1 cellular context compared by ENCODE assay signal in genomic region chr15:74443100-74443909, GRCh38.
TF ChIP-seq lines count a peak whose summit lies in the region.

No MANE protein-coding gene starts in this region.

TF ChIP-seq in HepG2, 621 proteins besides CTCF, POLR2A, EP300 and RAD21 (continued from another document and continues in another):
- TF ChIP-seq TEAD3 (CRISPR knock-in tag; optimal IDR thresholded peaks at IDR 0.05; ENCODE audit: borderline replicate concordance) (peak; percentile 87), ZBTB8A (CRISPR knock-in tag; IDR thresholded peaks at IDR 0.05; ENCODE audit: borderline replicate concordance, low read depth) (no peak), PRPF4 (IDR thresholded peaks at IDR 0.05; ENCODE audit: low read depth, low read length, poor library complexity, severe bottlenecking) (peak; percentile 20), ZNF780A (CRISPR knock-in tag; IDR thresholded peaks at IDR 0.05) (peak; percentile 53; the same call in 1 of the 2 replicates), ZNF414 (CRISPR knock-in tag; IDR thresholded peaks at IDR 0.05) (no peak; the same call in 1 of the 2 replicates), ZNF629 (CRISPR knock-in tag; conservative IDR thresholded peaks at IDR 0.05) (peak; percentile 51), ZNF550 (CRISPR knock-in tag; IDR thresholded peaks at IDR 0.05; ENCODE audit: borderline replicate concordance) (no peak), ZNF335 (CRISPR knock-in tag; IDR thresholded peaks at IDR 0.05) (peak; percentile 64; the same call in 1 of the 2 replicates), ZNF841 (CRISPR knock-in tag; IDR thresholded peaks at IDR 0.05; ENCODE audit: borderline replicate concordance) (no peak), ZFAT (CRISPR knock-in tag; conservative IDR thresholded peaks at IDR 0.05) (no peak), ZNF605 (CRISPR knock-in tag; IDR thresholded peaks at IDR 0.05) (no peak), ESRRA (CRISPR knock-in tag; IDR thresholded peaks at IDR 0.05; ENCODE audit: low read depth) (peak; percentile 84), XRCC5 (optimal IDR thresholded peaks at IDR 0.05; ENCODE audit: low read length) (peak; percentile 51), MAF1 (CRISPR knock-in tag; IDR thresholded peaks at IDR 0.05; ENCODE audit: borderline replicate concordance) (no peak), SMC3 (IDR thresholded peaks at IDR 0.05; ENCODE audit: low read length) (no peak), HMGA1 (CRISPR knock-in tag; conservative IDR thresholded peaks at IDR 0.05) (no peak), MEF2D (CRISPR knock-in tag; IDR thresholded peaks at IDR 0.05) (peak; percentile 76), SNRNP70 (IDR thresholded peaks at IDR 0.05; ENCODE audit: low read depth, low read length) (no peak), TBX3 (IDR thresholded peaks at IDR 0.05; ENCODE audit: borderline replicate concordance) (peak; percentile 93), ATF3 (CRISPR knock-in tag; IDR thresholded peaks at IDR 0.05) (peak; percentile 79), NFIB (CRISPR knock-in tag; IDR thresholded peaks at IDR 0.05; ENCODE audit: borderline replicate concordance) (no peak), TARDBP (CRISPR knock-in tag; IDR thresholded peaks at IDR 0.05) (peak; percentile 90), PATZ1 (CRISPR knock-in tag; IDR thresholded peaks at IDR 0.05) (peak; percentile 87), ZMAT5 (CRISPR knock-in tag; IDR thresholded peaks at IDR 0.05; ENCODE audit: borderline replicate concordance, low read depth) (no peak), ZNF572 (CRISPR knock-in tag; IDR thresholded peaks at IDR 0.05) (no peak), RFXAP (CRISPR knock-in tag; IDR thresholded peaks at IDR 0.05; ENCODE audit: borderline replicate concordance) (0 out of 2 replicates have a peak, but pooled peaks have one; percentile 72), MED8 (CRISPR knock-in tag; IDR thresholded peaks at IDR 0.05; ENCODE audit: insufficient replicate concordance) (peak; percentile 89), NFE2L2 (IDR thresholded peaks at IDR 0.05; ENCODE audit: low read length) (no peak), ZSCAN25 (CRISPR knock-in tag; IDR thresholded peaks at IDR 0.05) (peak; percentile 76), FOSL2 (CRISPR knock-in tag; IDR thresholded peaks at IDR 0.05) (peak; percentile 85), TRAFD1 (CRISPR knock-in tag; IDR thresholded peaks at IDR 0.05; ENCODE audit: borderline replicate concordance) (no peak), ZFP41 (CRISPR knock-in tag; IDR thresholded peaks at IDR 0.05; ENCODE audit: borderline replicate concordance) (no peak)
- TF ChIP-seq, protein P1, sequence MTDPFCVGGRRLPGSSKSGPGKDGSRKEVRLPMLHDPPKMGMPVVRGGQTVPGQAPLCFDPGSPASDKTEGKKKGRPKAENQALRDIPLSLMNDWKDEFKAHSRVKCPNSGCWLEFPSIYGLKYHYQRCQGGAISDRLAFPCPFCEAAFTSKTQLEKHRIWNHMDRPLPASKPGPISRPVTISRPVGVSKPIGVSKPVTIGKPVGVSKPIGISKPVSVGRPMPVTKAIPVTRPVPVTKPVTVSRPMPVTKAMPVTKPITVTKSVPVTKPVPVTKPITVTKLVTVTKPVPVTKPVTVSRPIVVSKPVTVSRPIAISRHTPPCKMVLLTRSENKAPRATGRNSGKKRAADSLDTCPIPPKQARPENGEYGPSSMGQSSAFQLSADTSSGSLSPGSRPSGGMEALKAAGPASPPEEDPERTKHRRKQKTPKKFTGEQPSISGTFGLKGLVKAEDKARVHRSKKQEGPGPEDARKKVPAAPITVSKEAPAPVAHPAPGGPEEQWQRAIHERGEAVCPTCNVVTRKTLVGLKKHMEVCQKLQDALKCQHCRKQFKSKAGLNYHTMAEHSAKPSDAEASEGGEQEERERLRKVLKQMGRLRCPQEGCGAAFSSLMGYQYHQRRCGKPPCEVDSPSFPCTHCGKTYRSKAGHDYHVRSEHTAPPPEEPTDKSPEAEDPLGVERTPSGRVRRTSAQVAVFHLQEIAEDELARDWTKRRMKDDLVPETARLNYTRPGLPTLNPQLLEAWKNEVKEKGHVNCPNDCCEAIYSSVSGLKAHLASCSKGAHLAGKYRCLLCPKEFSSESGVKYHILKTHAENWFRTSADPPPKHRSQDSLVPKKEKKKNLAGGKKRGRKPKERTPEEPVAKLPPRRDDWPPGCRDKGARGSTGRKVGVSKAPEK (CRISPR knock-in tag; IDR thresholded peaks at IDR 0.05; ENCODE audit: borderline replicate concordance): no peak
- TF ChIP-seq, protein P2, sequence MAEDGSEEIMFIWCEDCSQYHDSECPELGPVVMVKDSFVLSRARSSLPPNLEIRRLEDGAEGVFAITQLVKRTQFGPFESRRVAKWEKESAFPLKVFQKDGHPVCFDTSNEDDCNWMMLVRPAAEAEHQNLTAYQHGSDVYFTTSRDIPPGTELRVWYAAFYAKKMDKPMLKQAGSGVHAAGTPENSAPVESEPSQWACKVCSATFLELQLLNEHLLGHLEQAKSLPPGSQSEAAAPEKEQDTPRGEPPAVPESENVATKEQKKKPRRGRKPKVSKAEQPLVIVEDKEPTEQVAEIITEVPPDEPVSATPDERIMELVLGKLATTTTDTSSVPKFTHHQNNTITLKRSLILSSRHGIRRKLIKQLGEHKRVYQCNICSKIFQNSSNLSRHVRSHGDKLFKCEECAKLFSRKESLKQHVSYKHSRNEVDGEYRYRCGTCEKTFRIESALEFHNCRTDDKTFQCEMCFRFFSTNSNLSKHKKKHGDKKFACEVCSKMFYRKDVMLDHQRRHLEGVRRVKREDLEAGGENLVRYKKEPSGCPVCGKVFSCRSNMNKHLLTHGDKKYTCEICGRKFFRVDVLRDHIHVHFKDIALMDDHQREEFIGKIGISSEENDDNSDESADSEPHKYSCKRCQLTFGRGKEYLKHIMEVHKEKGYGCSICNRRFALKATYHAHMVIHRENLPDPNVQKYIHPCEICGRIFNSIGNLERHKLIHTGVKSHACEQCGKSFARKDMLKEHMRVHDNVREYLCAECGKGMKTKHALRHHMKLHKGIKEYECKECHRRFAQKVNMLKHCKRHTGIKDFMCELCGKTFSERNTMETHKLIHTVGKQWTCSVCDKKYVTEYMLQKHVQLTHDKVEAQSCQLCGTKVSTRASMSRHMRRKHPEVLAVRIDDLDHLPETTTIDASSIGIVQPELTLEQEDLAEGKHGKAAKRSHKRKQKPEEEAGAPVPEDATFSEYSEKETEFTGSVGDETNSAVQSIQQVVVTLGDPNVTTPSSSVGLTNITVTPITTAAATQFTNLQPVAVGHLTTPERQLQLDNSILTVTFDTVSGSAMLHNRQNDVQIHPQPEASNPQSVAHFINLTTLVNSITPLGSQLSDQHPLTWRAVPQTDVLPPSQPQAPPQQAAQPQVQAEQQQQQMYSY (CRISPR knock-in tag; IDR thresholded peaks at IDR 0.05): no peak
- TF ChIP-seq, protein P3, sequence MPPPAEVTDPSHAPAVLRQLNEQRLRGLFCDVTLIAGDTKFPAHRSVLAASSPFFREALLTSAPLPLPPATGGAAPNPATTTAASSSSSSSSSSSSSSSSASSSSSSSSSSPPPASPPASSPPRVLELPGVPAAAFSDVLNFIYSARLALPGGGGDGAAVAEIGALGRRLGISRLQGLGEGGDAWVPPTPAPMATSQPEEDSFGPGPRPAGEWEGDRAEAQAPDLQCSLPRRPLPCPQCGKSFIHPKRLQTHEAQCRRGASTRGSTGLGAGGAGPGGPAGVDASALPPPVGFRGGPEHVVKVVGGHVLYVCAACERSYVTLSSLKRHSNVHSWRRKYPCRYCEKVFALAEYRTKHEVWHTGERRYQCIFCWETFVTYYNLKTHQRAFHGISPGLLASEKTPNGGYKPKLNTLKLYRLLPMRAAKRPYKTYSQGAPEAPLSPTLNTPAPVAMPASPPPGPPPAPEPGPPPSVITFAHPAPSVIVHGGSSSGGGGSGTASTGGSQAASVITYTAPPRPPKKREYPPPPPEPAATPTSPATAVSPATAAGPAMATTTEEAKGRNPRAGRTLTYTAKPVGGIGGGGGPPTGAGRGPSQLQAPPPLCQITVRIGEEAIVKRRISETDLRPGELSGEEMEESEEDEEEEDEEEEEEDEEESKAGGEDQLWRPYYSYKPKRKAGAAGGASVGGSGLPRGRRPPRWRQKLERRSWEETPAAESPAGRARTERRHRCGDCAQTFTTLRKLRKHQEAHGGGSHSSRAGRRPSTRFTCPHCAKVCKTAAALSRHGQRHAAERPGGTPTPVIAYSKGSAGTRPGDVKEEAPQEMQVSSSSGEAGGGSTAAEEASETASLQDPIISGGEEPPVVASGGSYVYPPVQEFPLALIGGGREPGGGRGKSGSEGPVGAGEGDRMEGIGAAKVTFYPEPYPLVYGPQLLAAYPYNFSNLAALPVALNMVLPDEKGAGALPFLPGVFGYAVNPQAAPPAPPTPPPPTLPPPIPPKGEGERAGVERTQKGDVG (CRISPR knock-in tag; IDR thresholded peaks at IDR 0.05; ENCODE audit: borderline replicate concordance): no peak
- TF ChIP-seq, protein P4, sequence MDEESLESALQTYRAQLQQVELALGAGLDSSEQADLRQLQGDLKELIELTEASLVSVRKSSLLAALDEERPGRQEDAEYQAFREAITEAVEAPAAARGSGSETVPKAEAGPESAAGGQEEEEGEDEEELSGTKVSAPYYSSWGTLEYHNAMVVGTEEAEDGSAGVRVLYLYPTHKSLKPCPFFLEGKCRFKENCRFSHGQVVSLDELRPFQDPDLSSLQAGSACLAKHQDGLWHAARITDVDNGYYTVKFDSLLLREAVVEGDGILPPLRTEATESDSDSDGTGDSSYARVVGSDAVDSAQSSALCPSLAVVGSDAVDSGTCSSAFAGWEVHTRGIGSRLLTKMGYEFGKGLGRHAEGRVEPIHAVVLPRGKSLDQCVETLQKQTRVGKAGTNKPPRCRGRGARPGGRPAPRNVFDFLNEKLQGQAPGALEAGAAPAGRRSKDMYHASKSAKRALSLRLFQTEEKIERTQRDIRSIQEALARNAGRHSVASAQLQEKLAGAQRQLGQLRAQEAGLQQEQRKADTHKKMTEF (CRISPR knock-in tag; IDR thresholded peaks at IDR 0.05): peak; percentile 71; the same call in 1 of the 2 replicates
- TF ChIP-seq, protein P5, sequence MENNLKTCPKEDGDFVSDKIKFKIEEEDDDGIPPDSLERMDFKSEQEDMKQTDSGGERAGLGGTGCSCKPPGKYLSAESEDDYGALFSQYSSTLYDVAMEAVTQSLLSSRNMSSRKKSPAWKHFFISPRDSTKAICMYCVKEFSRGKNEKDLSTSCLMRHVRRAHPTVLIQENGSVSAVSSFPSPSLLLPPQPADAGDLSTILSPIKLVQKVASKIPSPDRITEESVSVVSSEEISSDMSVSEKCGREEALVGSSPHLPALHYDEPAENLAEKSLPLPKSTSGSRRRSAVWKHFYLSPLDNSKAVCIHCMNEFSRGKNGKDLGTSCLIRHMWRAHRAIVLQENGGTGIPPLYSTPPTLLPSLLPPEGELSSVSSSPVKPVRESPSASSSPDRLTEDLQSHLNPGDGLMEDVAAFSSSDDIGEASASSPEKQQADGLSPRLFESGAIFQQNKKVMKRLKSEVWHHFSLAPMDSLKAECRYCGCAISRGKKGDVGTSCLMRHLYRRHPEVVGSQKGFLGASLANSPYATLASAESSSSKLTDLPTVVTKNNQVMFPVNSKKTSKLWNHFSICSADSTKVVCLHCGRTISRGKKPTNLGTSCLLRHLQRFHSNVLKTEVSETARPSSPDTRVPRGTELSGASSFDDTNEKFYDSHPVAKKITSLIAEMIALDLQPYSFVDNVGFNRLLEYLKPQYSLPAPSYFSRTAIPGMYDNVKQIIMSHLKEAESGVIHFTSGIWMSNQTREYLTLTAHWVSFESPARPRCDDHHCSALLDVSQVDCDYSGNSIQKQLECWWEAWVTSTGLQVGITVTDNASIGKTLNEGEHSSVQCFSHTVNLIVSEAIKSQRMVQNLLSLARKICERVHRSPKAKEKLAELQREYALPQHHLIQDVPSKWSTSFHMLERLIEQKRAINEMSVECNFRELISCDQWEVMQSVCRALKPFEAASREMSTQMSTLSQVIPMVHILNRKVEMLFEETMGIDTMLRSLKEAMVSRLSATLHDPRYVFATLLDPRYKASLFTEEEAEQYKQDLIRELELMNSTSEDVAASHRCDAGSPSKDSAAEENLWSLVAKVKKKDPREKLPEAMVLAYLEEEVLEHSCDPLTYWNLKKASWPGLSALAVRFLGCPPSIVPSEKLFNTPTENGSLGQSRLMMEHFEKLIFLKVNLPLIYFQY (CRISPR knock-in tag; IDR thresholded peaks at IDR 0.05; ENCODE audit: borderline replicate concordance): peak; percentile 26; the same call in 1 of the 2 replicates
